2 cellular contexts compared by ENCODE assay signal in the genomic region with DNA sequence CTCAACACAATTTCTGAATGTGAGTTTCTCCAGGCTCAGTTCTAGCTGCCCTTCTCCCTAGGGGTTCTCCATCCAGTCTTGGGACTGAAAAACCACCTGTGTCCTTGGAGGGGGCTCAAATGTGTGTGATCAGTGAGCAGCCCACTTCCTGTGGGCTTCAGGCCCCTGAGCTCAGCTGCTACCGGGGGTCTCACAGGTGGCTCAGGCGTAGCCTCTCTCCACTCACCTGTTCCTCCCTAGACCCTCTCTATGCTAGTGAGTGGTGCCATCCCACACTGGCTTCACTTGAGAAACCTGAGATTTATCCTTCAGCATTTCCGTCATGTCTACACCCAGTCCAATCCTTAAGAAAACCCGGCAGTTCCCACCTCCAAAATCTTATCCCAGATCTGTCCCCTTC.
TF ChIP-seq lines count a peak whose summit lies in the region.

No MANE protein-coding gene starts in this region.

TF ChIP-seq in HEK293, 187 proteins besides CTCF, POLR2A, EP300 and RAD21 (continued from another document):
- TF ChIP-seq, protein P1, sequence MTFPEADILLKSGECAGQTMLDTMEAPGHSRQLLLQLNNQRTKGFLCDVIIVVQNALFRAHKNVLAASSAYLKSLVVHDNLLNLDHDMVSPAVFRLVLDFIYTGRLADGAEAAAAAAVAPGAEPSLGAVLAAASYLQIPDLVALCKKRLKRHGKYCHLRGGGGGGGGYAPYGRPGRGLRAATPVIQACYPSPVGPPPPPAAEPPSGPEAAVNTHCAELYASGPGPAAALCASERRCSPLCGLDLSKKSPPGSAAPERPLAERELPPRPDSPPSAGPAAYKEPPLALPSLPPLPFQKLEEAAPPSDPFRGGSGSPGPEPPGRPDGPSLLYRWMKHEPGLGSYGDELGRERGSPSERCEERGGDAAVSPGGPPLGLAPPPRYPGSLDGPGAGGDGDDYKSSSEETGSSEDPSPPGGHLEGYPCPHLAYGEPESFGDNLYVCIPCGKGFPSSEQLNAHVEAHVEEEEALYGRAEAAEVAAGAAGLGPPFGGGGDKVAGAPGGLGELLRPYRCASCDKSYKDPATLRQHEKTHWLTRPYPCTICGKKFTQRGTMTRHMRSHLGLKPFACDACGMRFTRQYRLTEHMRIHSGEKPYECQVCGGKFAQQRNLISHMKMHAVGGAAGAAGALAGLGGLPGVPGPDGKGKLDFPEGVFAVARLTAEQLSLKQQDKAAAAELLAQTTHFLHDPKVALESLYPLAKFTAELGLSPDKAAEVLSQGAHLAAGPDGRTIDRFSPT (tag by site-specific recombination; IDR thresholded peaks at IDR 0.05), result no peak
- TF ChIP-seq, protein P2, sequence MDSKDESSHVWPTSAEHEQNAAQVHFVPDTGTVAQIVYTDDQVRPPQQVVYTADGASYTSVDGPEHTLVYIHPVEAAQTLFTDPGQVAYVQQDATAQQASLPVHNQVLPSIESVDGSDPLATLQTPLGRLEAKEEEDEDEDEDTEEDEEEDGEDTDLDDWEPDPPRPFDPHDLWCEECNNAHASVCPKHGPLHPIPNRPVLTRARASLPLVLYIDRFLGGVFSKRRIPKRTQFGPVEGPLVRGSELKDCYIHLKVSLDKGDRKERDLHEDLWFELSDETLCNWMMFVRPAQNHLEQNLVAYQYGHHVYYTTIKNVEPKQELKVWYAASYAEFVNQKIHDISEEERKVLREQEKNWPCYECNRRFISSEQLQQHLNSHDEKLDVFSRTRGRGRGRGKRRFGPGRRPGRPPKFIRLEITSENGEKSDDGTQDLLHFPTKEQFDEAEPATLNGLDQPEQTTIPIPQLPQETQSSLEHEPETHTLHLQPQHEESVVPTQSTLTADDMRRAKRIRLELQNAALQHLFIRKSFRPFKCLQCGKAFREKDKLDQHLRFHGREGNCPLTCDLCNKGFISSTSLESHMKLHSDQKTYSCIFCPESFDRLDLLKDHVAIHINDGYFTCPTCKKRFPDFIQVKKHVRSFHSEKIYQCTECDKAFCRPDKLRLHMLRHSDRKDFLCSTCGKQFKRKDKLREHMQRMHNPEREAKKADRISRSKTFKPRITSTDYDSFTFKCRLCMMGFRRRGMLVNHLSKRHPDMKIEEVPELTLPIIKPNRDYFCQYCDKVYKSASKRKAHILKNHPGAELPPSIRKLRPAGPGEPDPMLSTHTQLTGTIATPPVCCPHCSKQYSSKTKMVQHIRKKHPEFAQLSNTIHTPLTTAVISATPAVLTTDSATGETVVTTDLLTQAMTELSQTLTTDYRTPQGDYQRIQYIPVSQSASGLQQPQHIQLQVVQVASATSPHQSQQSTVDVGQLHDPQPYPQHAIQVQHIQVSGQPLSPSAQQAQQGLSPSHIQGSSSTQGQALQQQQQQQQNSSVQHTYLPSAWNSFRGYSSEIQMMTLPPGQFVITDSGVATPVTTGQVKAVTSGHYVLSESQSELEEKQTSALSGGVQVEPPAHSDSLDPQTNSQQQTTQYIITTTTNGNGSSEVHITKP (tag by site-specific recombination; IDR thresholded peaks at IDR 0.05), result no peak

TF ChIP-seq in HepG2, 621 proteins besides CTCF, POLR2A, EP300 and RAD21 (continued from another document):
- TF ChIP-seq, protein P3, sequence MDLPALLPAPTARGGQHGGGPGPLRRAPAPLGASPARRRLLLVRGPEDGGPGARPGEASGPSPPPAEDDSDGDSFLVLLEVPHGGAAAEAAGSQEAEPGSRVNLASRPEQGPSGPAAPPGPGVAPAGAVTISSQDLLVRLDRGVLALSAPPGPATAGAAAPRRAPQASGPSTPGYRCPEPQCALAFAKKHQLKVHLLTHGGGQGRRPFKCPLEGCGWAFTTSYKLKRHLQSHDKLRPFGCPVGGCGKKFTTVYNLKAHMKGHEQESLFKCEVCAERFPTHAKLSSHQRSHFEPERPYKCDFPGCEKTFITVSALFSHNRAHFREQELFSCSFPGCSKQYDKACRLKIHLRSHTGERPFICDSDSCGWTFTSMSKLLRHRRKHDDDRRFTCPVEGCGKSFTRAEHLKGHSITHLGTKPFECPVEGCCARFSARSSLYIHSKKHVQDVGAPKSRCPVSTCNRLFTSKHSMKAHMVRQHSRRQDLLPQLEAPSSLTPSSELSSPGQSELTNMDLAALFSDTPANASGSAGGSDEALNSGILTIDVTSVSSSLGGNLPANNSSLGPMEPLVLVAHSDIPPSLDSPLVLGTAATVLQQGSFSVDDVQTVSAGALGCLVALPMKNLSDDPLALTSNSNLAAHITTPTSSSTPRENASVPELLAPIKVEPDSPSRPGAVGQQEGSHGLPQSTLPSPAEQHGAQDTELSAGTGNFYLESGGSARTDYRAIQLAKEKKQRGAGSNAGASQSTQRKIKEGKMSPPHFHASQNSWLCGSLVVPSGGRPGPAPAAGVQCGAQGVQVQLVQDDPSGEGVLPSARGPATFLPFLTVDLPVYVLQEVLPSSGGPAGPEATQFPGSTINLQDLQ (CRISPR knock-in tag; IDR thresholded peaks at IDR 0.05), result no peak
- TF ChIP-seq JUND (CRISPR knock-in tag; IDR thresholded peaks at IDR 0.05) (no peak), EEA1 (CRISPR knock-in tag; IDR thresholded peaks at IDR 0.05; ENCODE audit: borderline replicate concordance) (no peak), ZNF136 (CRISPR knock-in tag; IDR thresholded peaks at IDR 0.05; ENCODE audit: low read depth) (no peak)
